In the genomic region with DNA sequence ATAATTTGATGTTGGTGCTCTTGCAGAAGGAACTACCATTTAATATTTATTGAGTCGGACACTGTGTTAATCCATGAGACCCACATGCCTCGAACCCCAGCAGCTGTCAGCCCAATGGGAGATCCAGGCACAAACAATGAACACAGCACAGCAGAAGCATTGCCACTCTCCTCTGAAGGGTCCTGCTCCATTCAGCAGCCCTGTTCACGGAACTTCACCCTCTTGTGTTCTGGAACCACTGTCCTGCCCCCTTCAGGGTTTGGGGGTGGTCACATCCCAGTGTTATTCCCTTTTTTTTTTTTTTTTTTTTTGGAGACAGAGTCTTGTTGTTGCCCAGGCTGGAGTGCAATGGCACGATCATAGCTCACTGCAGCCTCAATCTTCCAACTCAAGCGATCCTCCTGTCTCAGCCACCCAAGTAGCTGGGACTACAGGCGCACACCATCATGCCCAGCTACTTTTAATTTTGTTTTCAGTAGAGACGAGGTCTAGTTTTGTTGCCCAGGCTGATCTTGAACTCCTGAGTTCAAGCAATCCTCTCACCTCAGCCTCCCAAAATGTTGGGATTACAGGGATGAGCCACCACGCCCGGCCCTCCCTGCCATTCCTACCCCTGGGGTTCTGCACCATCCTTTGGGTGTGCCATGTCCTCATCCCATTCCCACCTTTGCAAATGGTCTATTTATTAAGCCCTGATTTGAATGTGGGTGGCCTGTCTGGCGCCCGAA, we compare ENCODE assay signal across 2 cellular contexts.
TF ChIP-seq lines count a peak whose summit lies in the region.

No MANE protein-coding gene starts in this region.

TF ChIP-seq in HEK293, 187 proteins besides CTCF, POLR2A, EP300 and RAD21 (continued from another document):
- TF ChIP-seq, protein P1, sequence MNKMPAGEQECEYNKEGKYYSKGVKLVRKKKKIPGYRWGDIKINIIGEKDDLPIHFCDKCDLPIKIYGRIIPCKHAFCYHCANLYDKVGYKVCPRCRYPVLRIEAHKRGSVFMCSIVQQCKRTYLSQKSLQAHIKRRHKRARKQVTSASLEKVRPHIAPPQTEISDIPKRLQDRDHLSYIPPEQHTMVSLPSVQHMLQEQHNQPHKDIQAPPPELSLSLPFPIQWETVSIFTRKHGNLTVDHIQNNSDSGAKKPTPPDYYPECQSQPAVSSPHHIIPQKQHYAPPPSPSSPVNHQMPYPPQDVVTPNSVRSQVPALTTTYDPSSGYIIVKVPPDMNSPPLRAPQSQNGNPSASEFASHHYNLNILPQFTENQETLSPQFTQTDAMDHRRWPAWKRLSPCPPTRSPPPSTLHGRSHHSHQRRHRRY (tag by site-specific recombination; IDR thresholded peaks at IDR 0.05), result no peak

TF ChIP-seq in WTC11, 78 proteins besides CTCF, POLR2A, EP300 and RAD21 (continued from another document):
- TF ChIP-seq, protein P2, sequence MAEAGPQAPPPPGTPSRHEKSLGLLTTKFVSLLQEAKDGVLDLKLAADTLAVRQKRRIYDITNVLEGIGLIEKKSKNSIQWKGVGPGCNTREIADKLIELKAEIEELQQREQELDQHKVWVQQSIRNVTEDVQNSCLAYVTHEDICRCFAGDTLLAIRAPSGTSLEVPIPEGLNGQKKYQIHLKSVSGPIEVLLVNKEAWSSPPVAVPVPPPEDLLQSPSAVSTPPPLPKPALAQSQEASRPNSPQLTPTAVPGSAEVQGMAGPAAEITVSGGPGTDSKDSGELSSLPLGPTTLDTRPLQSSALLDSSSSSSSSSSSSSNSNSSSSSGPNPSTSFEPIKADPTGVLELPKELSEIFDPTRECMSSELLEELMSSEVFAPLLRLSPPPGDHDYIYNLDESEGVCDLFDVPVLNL (CRISPR knock-in tag; IDR thresholded peaks at IDR 0.05; ENCODE audit: borderline replicate concordance, low read depth), result no peak
- TF ChIP-seq, protein P3, sequence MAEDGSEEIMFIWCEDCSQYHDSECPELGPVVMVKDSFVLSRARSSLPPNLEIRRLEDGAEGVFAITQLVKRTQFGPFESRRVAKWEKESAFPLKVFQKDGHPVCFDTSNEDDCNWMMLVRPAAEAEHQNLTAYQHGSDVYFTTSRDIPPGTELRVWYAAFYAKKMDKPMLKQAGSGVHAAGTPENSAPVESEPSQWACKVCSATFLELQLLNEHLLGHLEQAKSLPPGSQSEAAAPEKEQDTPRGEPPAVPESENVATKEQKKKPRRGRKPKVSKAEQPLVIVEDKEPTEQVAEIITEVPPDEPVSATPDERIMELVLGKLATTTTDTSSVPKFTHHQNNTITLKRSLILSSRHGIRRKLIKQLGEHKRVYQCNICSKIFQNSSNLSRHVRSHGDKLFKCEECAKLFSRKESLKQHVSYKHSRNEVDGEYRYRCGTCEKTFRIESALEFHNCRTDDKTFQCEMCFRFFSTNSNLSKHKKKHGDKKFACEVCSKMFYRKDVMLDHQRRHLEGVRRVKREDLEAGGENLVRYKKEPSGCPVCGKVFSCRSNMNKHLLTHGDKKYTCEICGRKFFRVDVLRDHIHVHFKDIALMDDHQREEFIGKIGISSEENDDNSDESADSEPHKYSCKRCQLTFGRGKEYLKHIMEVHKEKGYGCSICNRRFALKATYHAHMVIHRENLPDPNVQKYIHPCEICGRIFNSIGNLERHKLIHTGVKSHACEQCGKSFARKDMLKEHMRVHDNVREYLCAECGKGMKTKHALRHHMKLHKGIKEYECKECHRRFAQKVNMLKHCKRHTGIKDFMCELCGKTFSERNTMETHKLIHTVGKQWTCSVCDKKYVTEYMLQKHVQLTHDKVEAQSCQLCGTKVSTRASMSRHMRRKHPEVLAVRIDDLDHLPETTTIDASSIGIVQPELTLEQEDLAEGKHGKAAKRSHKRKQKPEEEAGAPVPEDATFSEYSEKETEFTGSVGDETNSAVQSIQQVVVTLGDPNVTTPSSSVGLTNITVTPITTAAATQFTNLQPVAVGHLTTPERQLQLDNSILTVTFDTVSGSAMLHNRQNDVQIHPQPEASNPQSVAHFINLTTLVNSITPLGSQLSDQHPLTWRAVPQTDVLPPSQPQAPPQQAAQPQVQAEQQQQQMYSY (CRISPR knock-in tag; IDR thresholded peaks at IDR 0.05), result no peak
- TF ChIP-seq IRF2 (CRISPR knock-in tag; IDR thresholded peaks at IDR 0.05; ENCODE audit: borderline replicate concordance, low read depth) (no peak), GRHL2 (CRISPR knock-in tag; IDR thresholded peaks at IDR 0.05; ENCODE audit: insufficient replicate concordance, severe bottlenecking) (no peak), GTF2I (CRISPR knock-in tag; conservative IDR thresholded peaks at IDR 0.05) (no peak), CBFB (CRISPR knock-in tag; IDR thresholded peaks at IDR 0.05; ENCODE audit: low read depth) (no peak), ZNF263 (CRISPR knock-in tag; IDR thresholded peaks at IDR 0.05; ENCODE audit: low read depth) (no peak), ZNF219 (CRISPR knock-in tag; IDR thresholded peaks at IDR 0.05; ENCODE audit: borderline replicate concordance) (no peak)
- TF ChIP-seq, protein P4, sequence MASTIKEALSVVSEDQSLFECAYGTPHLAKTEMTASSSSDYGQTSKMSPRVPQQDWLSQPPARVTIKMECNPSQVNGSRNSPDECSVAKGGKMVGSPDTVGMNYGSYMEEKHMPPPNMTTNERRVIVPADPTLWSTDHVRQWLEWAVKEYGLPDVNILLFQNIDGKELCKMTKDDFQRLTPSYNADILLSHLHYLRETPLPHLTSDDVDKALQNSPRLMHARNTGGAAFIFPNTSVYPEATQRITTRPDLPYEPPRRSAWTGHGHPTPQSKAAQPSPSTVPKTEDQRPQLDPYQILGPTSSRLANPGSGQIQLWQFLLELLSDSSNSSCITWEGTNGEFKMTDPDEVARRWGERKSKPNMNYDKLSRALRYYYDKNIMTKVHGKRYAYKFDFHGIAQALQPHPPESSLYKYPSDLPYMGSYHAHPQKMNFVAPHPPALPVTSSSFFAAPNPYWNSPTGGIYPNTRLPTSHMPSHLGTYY (CRISPR knock-in tag; IDR thresholded peaks at IDR 0.05), result no peak
